Comparison of ENCODE assay signal across 17 cellular contexts in the genomic region with DNA sequence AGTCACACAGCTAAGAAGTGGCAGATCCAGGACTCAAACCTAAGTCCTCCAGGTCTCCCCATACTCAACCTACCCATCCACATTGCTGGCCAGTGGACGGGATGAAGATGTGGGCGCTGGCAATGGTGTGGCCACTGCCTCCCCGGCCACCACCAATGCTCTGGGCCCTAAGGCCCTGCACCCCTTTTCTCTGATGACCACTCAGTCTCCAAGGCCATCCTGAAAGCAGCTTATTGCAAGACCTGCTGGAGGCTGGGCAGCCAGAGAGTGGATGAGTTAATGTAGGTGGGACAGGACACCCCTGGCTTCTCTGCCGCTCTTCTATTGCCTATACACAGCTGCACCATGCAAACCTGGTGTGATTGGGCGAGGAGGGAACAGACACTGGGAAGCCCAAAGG.
DNase-seq lines count a peak whose midpoint lies in the region; ATAC-seq and TF ChIP-seq lines count a peak whose summit lies in the region.
"Had no signal": no experiment of that assay in that cellular context is flagged by ENCODE, and none has a peak within 500 bp of the region (broad histone marks: within the 10 kb centered on the region; RNA-seq: fewer than 3 reads in every experiment).

No MANE protein-coding gene starts in this region.

- no peaks in the 10 kb centered on the region for H3K36me3 ChIP-seq in BLaER1
- H3K36me3 ChIP-seq: Peyer's patch, vagina had no signal

- H3K27ac Mint-ChIP-seq in HFFc6: peak overlapping the region; percentile 87; the same call in 1 of the 2 replicates
- peak overlapping the region; percentile 97 for H3K27ac Mint-ChIP-seq in activated T-helper 17 cell treated with anti-CD3 and anti-CD28 coated beads, Interleukin-2, amount 50 U/mL, for 72 hours
- peak overlapping the region; percentile 69 for H3K27ac Mint-ChIP-seq in memory B cell
- H3K27ac Mint-ChIP-seq in chondrocyte (ENCODE audit: unreplicated experiment): no peak overlapping the region
- H3K27ac Mint-ChIP-seq: mesothelial cell of epicardium had no signal

- no peaks in the 10 kb centered on the region for H4K20me1 ChIP-seq in BLaER1

- H3K4me2 ChIP-seq in BLaER1: peak overlapping the region; percentile 79

- H3K27me3 ChIP-seq in BLaER1: no peaks in the 10 kb centered on the region
- H3K27me3 ChIP-seq: Peyer's patch, vagina had no signal

- peak overlapping the region; percentile 89 for H3K27ac ChIP-seq in BLaER1
- H3K27ac ChIP-seq: vagina had no signal

- no peak overlapping the region for H3K4me3 Mint-ChIP-seq in HFFc6
- H3K4me3 Mint-ChIP-seq in activated T-helper 17 cell treated with anti-CD3 and anti-CD28 coated beads, Interleukin-2, amount 50 U/mL, for 72 hours: peak overlapping the region; percentile 56
- no peak overlapping the region for H3K4me3 Mint-ChIP-seq in memory B cell
- no peak overlapping the region for H3K4me3 Mint-ChIP-seq in chondrocyte (ENCODE audit: unreplicated experiment)
- H3K4me3 Mint-ChIP-seq: mesothelial cell of epicardium had no signal

- no peak overlapping the region for H3K4me3 ChIP-seq in BLaER1
- H3K4me3 ChIP-seq: vagina had no signal

- H3K4me1 ChIP-seq in BLaER1: peaks cover 76% of the 10 kb centered on the region

- DNase-seq in HFFc6: no peak
- DNase-seq in memory B cell (ENCODE audit: low spot score in 2 of 2): no peak
- DNase-seq in chondrocyte (ENCODE audit: low spot score): no peak
- DNase-seq: central memory CD4-positive, alpha-beta T cell; DMS153; GOT3; NCI-H2029 treated with DMSO at 0.1 percent for 48 hours; NCI-H526; Peyer's patch; SW 1271 had no signal

- H3K9me3 ChIP-seq in BLaER1: no peaks in the 10 kb centered on the region
- H3K9me3 ChIP-seq: Peyer's patch, vagina had no signal

- ATAC-seq in activated T-helper 17 cell treated with anti-CD3 and anti-CD28 coated beads, Interleukin-2, amount 50 U/mL, for 72 hours (replicated peaks): no peak
- no peak for ATAC-seq in memory B cell (ENCODE audit: low read depth)
- ATAC-seq in HG03521 (IDR thresholded peaks at IDR 0.05; ENCODE audit: unreplicated experiment): no peak
- ATAC-seq in esophagus mucosa: no peak
- ATAC-seq in GM21526 (IDR thresholded peaks at IDR 0.05; ENCODE audit: low FRiP score, unreplicated experiment): no peak

- no peak overlapping the region; the same call in 1 of the 2 replicates for H3K9ac ChIP-seq in BLaER1

- H3K4me1 Mint-ChIP-seq in HFFc6 (ENCODE audit: low read depth): peaks cover 60% of the 10 kb centered on the region
- H3K4me1 Mint-ChIP-seq in activated T-helper 17 cell treated with anti-CD3 and anti-CD28 coated beads, Interleukin-2, amount 50 U/mL, for 72 hours: peaks cover 68% of the 10 kb centered on the region
- peaks cover 48% of the 10 kb centered on the region for H3K4me1 Mint-ChIP-seq in memory B cell
- H3K4me1 Mint-ChIP-seq in chondrocyte (ENCODE audit: low read depth): peaks cover 16% of the 10 kb centered on the region

- H3K36me3 Mint-ChIP-seq in HFFc6 (ENCODE audit: low read depth): no peaks in the 10 kb centered on the region
- H3K36me3 Mint-ChIP-seq in activated T-helper 17 cell treated with anti-CD3 and anti-CD28 coated beads, Interleukin-2, amount 50 U/mL, for 72 hours (ENCODE audit: low read depth): no peaks in the 10 kb centered on the region
- no peaks in the 10 kb centered on the region for H3K36me3 Mint-ChIP-seq in memory B cell
- H3K36me3 Mint-ChIP-seq in chondrocyte (ENCODE audit: low read depth): no peaks in the 10 kb centered on the region
- H3K36me3 Mint-ChIP-seq: mesothelial cell of epicardium had no signal

- H3K9me3 Mint-ChIP-seq in HFFc6: no peaks in the 10 kb centered on the region
- no peaks in the 10 kb centered on the region for H3K9me3 Mint-ChIP-seq in activated T-helper 17 cell treated with anti-CD3 and anti-CD28 coated beads, Interleukin-2, amount 50 U/mL, for 72 hours
- no peaks in the 10 kb centered on the region for H3K9me3 Mint-ChIP-seq in memory B cell
- no peaks in the 10 kb centered on the region for H3K9me3 Mint-ChIP-seq in chondrocyte (ENCODE audit: low read depth)
- H3K9me3 Mint-ChIP-seq: mesothelial cell of epicardium had no signal

- TF ChIP-seq CTCF in HFFc6 (IDR thresholded peaks at IDR 0.05) (no peak), chondrocyte (IDR thresholded peaks at IDR 0.05) (no peak)

- H3K27me3 Mint-ChIP-seq in HFFc6 (ENCODE audit: insufficient read depth) (peaks cover 2% of the 10 kb centered on the region; the same call in 1 of the 2 replicates), memory B cell (no peaks in the 10 kb centered on the region), chondrocyte (ENCODE audit: low read depth) (peaks cover 3% of the 10 kb centered on the region)
- H3K27me3 Mint-ChIP-seq in activated T-helper 17 cell treated with anti-CD3 and anti-CD28 coated beads, Interleukin-2, amount 50 U/mL, for 72 hours: no peaks in the 10 kb centered on the region
